ENCODE assay signal across 19 cellular contexts in genomic region chr1:24074196-24074595, GRCh38. TPM values are rescaled to one million over a fixed set of nuclear protein-coding genes. Genes with fewer than 3 reads are reported as not detected.
DNase-seq lines count a peak whose midpoint lies in the region; ATAC-seq, FAIRE-seq and TF ChIP-seq lines count a peak whose summit lies in the region.
"Had no signal": no experiment of that assay in that cellular context is flagged by ENCODE, and none has a peak within 500 bp of the region (broad histone marks: within the 10 kb centered on the region; RNA-seq: fewer than 3 reads in every experiment).

No MANE protein-coding gene starts in this region.

- H2BK5ac ChIP-seq in neuronal stem cell (ENCODE audit: low read length): no peak overlapping the region

- peak overlapping the region; percentile 39 for H3K23ac ChIP-seq in neuronal stem cell (ENCODE audit: low read depth, low read length, poor library complexity)

- H3K4me1 ChIP-seq in kidney (ENCODE audit: control insufficient read depth in 1 of 2, insufficient read depth in 1 of 2, low read depth in 1 of 2, low read length in 2 of 2) (peaks cover 0 to 2% of the 10 kb centered on the region in 2 donors), neuronal stem cell (ENCODE audit: control insufficient read depth in 2 of 2, insufficient read depth in 1 of 2, low read depth in 1 of 2, low read length in 2 of 2) (no peaks in the 10 kb centered on the region), spleen (peaks cover 0 to 11% (median 7%) of the 10 kb centered on the region in 6 donors), A673 (ENCODE audit: insufficient read depth, low read length, poor library complexity, severe bottlenecking) (no peaks in the 10 kb centered on the region)
- H3K4me1 ChIP-seq: Caco-2, HAP-1 had no signal

- peak; percentile 16 for DNase-seq in left ventricle myocardium superior
- no peak for DNase-seq in Right ventricle myocardium superior
- DNase-seq in kidney: peak; percentile 54
- DNase-seq in neuronal stem cell (ENCODE audit: low spot score): no peak
- DNase-seq in spleen: peak; percentile 39
- DNase-seq in A673 (ENCODE audit: low spot score): no peak
- no peak for DNase-seq in omental fat pad (ENCODE audit: low spot score)
- DNase-seq: AML-193; Caco-2; CD4-positive, alpha-beta T cell had no signal

- H3K36me3 ChIP-seq in kidney (ENCODE audit: control insufficient read depth in 1 of 2, insufficient read depth in 2 of 2, low read length in 2 of 2): no peaks in the 10 kb centered on the region
- no peaks in the 10 kb centered on the region for H3K36me3 ChIP-seq in neuronal stem cell (replicated peaks in 1 of 2; ENCODE audit: control insufficient read depth in 2 of 2, insufficient read depth in 2 of 2, low read length in 2 of 2)
- no peaks in the 10 kb centered on the region for H3K36me3 ChIP-seq in spleen
- no peaks in the 10 kb centered on the region for H3K36me3 ChIP-seq in A673 (ENCODE audit: insufficient read depth, low read length, poor library complexity, severe bottlenecking)
- H3K36me3 ChIP-seq: HAP-1 had no signal

- H4K8ac ChIP-seq in neuronal stem cell (ENCODE audit: low read depth, low read length): no peak overlapping the region

- peak overlapping the region; percentile 57 for H3K14ac ChIP-seq in neuronal stem cell (ENCODE audit: low read length)

- no peak overlapping the region for H3K4me2 ChIP-seq in neuronal stem cell (ENCODE audit: insufficient read depth, low read length, poor library complexity, severe bottlenecking)

- POLR2A ChIA-PET in A673 (lab: Charles Lee; ENCODE audit: low non-redundant PET): no interaction called here

- no peak for TF ChIP-seq POLR2A in spleen (IDR thresholded peaks at IDR 0.05)

- no peak overlapping the region for H2BK12ac ChIP-seq in neuronal stem cell (ENCODE audit: low read length)

- peaks cover 0 to 14% (median 0%) of the 10 kb centered on the region in 3 experiments for H3K27me3 ChIP-seq in neuronal stem cell (ENCODE audit: control insufficient read depth in 3 of 3, insufficient read depth in 3 of 3, low read depth in 1 of 3, low read length in 3 of 3)
- H3K27me3 ChIP-seq in spleen (replicated peaks in 1 of 7): peaks cover 0 to 9% (median 0%) of the 10 kb centered on the region in 7 donors
- H3K27me3 ChIP-seq in A673 (replicated peaks; ENCODE audit: insufficient read depth, low read depth, low read length, poor library complexity): no peaks in the 10 kb centered on the region

- H3K27ac ChIP-seq in kidney (ENCODE audit: low read depth in 2 of 2, low read length in 2 of 2): no peak overlapping the region
- no peak overlapping the region for H3K27ac ChIP-seq in neuronal stem cell (replicated peaks; ENCODE audit: low read length)
- H3K27ac ChIP-seq in spleen: no peak overlapping the region
- H3K27ac ChIP-seq in A673 (ENCODE audit: low read depth, low read length, poor library complexity, severe bottlenecking): no peak overlapping the region
- H3K27ac ChIP-seq: C4-2B had no signal

- CTCF ChIA-PET in A673 (lab: Charles Lee): no interaction called here

- intact Hi-C loops in left ventricle myocardium superior (cut with micrococcal nuclease) (no loop called here), Right ventricle myocardium superior (cut with DNase I) (loop anchor here (5.0 kb wide), 1 partner anchor 38 kb away; the partner anchor contains the start of gene MYOM3), kidney (cut with DNase I) (no loop called here), spleen (cut with DNase I; ENCODE audit: low total_unique reads) (no loop called here), A673 (cut with micrococcal nuclease; ENCODE audit: unreplicated experiment) (loop anchor here (5.0 kb wide), 1 partner anchor 123 kb away; no protein-coding TSS in a partner anchor)

- BruUV-seq in A673 (replicated peaks; lab: Mats Ljungman, UMichigan): no TSS peak

- no peaks in the 10 kb centered on the region for H3K79me1 ChIP-seq in neuronal stem cell (ENCODE audit: low read depth, low read length)

- WGBS in neuronal stem cell (ENCODE audit: extremely low coverage in 2 of 2, insufficient read length in 2 of 2, insufficient replicate concordance in 1 of 2), 2 donors: no CpG with 5 or more reads among the region's 5 CpGs
- 81 to 90% (median 87%) methylated on average over 5 of the region's 5 CpGs for WGBS in spleen, 5 donors

- H2BK15ac ChIP-seq in neuronal stem cell (ENCODE audit: low read length): peak overlapping the region; percentile 25

- peak overlapping the region; percentile 15 for H3K18ac ChIP-seq in neuronal stem cell (ENCODE audit: low read length)

- H3K9me3 ChIP-seq in kidney (ENCODE audit: control insufficient read depth in 1 of 2, low read length in 2 of 2) (no peaks in the 10 kb centered on the region), neuronal stem cell (replicated peaks in 1 of 2; ENCODE audit: control insufficient read depth in 2 of 2, insufficient read depth in 1 of 2, low read depth in 1 of 2, low read length in 2 of 2) (no peaks in the 10 kb centered on the region), spleen (no peaks in the 10 kb centered on the region), A673 (ENCODE audit: low read depth, low read length, poor library complexity, severe bottlenecking) (no peaks in the 10 kb centered on the region)
- H3K9me3 ChIP-seq: Caco-2, HAP-1 had no signal

- H4K91ac ChIP-seq in neuronal stem cell (ENCODE audit: low read depth, low read length, poor library complexity): no peak overlapping the region

- no peak overlapping the region for H2BK120ac ChIP-seq in neuronal stem cell (ENCODE audit: low read depth, low read length)

- no peak overlapping the region for H2AFZ ChIP-seq in neuronal stem cell (ENCODE audit: low read length)

- peak overlapping the region; percentile 8 for H2AK5ac ChIP-seq in neuronal stem cell (ENCODE audit: low read depth, low read length)

- no peak for ATAC-seq in left ventricle myocardium superior
- no peak for ATAC-seq in Right ventricle myocardium superior (ENCODE audit: poor library complexity)
- no peak for ATAC-seq in omental fat pad (ENCODE audit: low FRiP score)

- FAIRE-seq in kidney (lab: Jason Lieb, UNC): no peak
- FAIRE-seq: A204.1, D721Med, G401.6, GM12891, GM19239, H1 had no signal

- H3K4ac ChIP-seq in neuronal stem cell (ENCODE audit: low read length): no peak overlapping the region

- TF ChIP-seq CTCF in kidney (IDR thresholded peaks at IDR 0.05; ENCODE audit: borderline replicate concordance, extremely low read depth, insufficient read depth): no peak
- no peak for TF ChIP-seq CTCF in spleen (IDR thresholded peaks at IDR 0.05 in 8 of 11, conservative IDR thresholded peaks at IDR 0.05 in 3 of 11)
- TF ChIP-seq CTCF in A673 (conservative IDR thresholded peaks at IDR 0.05; ENCODE audit: low read depth, low read length): no peak
- no peak for TF ChIP-seq CTCF in omental fat pad (IDR thresholded peaks at IDR 0.05)

- H3K9ac ChIP-seq in kidney (ENCODE audit: low read length in 2 of 2) (no peak overlapping the region), neuronal stem cell (ENCODE audit: low read depth, low read length, poor library complexity) (no peak overlapping the region)

- H3K4me3 ChIP-seq in kidney (ENCODE audit: low read length in 2 of 2) (no peak overlapping the region), neuronal stem cell (ENCODE audit: low read length in 2 of 2) (no peak overlapping the region), spleen (no peak overlapping the region), A673 (ENCODE audit: low read depth, low read length, poor library complexity, severe bottlenecking) (no peak overlapping the region)
- H3K4me3 ChIP-seq: HAP-1 had no signal

RNA-seq across cellular contexts. Expression of gene MYOM3, which starts 37.7 kb away (rescaled TPM):
- total RNA-seq in left ventricle myocardium superior: 409 TPM
- total RNA-seq in Right ventricle myocardium superior: 396 TPM
- total RNA-seq in kidney: 13.5 TPM
- polyA plus RNA-seq in kidney (ENCODE audit: insufficient read depth, low read depth, low replicate concordance): 20.5 TPM
- 0.18 TPM for polyA plus RNA-seq in neuronal stem cell (2013, experiment 1 of 2)
- 0.10 TPM for polyA plus RNA-seq in neuronal stem cell (2013, experiment 2 of 2)
- not detected for total RNA-seq in spleen
- polyA plus RNA-seq in spleen: under 1 TPM; 0.02 to 0.06 (median 0.06) TPM
- not detected in 2 replicates for total RNA-seq in A673 (2021)
- under 1 TPM; 0.13 to 0.79 (median 0.32) TPM for total RNA-seq in omental fat pad
- total RNA-seq: Caco-2; CD4-positive, alpha-beta T cell had no signal
- polyA plus RNA-seq: BJ had no signal

Comparison
In these comparisons a context has a peak if more than half of its experiments do, and no peak if none do; other contexts are left out.
1. DNase-seq: peak in left ventricle myocardium superior (single experiment), kidney (single experiment) and spleen (single experiment); none in Right ventricle myocardium superior (single experiment), neuronal stem cell (single experiment), A673 (single experiment) and omental fat pad (single experiment).
2. intact Hi-C loops: an anchor here in Right ventricle myocardium superior (5.0 kb wide) and A673 (5.0 kb wide); none called in left ventricle myocardium superior, kidney and spleen.
3. RNA of gene MYOM3, which starts 37.7 kb away (total RNA-seq): 409 TPM in left ventricle myocardium superior (single experiment) and 396 TPM in Right ventricle myocardium superior (single experiment); 13.5 TPM in kidney (single experiment), 0.13 to 0.79 TPM in omental fat pad, not detected in spleen and not detected in A673; every median in the first group is over 10 times any median in the second.